ENCODE assay signal across 18 cellular contexts in the genomic region with DNA sequence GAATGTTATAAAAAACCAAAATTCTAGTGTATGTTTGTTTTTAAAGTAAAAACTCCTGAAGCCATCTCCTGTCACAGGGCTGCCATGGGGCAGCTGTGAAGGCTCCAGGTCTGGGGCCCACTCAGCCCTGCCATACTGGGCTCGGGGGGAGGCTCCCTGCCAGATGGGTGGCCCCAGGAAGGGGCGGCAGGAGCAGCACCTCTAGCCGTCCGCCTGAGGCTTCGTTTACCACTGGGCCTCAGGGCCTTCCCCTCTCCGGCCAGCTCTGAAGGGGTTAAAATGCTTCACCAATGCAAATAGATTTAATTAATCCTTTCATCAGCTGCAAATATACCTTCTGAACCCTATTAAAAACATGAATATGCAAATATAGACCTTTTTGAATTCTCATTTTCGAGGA.
"Had no signal": no experiment of that assay in that cellular context is flagged by ENCODE, and none has a peak within 500 bp of the region (broad histone marks: within the 10 kb centered on the region; RNA-seq: fewer than 3 reads in every experiment).

No MANE protein-coding gene starts in this region.

- H3K27me3 ChIP-seq: transverse colon, uterus had no signal

- H3K4me2 ChIP-seq: smooth muscle cell had no signal

- H3K4me1 ChIP-seq: foreskin keratinocyte, transverse colon had no signal

- H3K27ac ChIP-seq: coronary artery, foreskin keratinocyte, left ventricle myocardium inferior, thoracic aorta, transverse colon, uterus had no signal

- H3K36me3 ChIP-seq: left ventricle myocardium inferior, thoracic aorta, transverse colon, uterus had no signal

- H3K4me3 ChIP-seq: coronary artery, left ventricle myocardium inferior, lung, smooth muscle cell, thoracic aorta, transverse colon, uterus had no signal

- ATAC-seq: foreskin keratinocyte; left cardiac atrium; stimulated activated memory B cell treated with anti-CD40 and anti-IgM and Interleukin-4, amounts not matched to agents 10 μg/mL and 1 μg/mL and 100 μg/mL, for 72 hours had no signal

- H3K9me3 ChIP-seq: left ventricle myocardium inferior, thoracic aorta, transverse colon, uterus had no signal

- DNase-seq: effector CD4-positive, alpha-beta T cell; endodermal cell; erythroblast; foreskin keratinocyte; immature natural killer cell; left cardiac atrium; left ventricle myocardium inferior; mesenchymal stem cell; naive B cell; occipital lobe; stimulated activated CD4-positive, alpha-beta T cell treated with anti-CD3 and anti-CD28 coated beads, Interleukin-4, amount 100 ng/mL, for 1 hour; transverse colon; uterus had no signal
